ENCODE assay signal across 8 cellular contexts in the genomic region with DNA sequence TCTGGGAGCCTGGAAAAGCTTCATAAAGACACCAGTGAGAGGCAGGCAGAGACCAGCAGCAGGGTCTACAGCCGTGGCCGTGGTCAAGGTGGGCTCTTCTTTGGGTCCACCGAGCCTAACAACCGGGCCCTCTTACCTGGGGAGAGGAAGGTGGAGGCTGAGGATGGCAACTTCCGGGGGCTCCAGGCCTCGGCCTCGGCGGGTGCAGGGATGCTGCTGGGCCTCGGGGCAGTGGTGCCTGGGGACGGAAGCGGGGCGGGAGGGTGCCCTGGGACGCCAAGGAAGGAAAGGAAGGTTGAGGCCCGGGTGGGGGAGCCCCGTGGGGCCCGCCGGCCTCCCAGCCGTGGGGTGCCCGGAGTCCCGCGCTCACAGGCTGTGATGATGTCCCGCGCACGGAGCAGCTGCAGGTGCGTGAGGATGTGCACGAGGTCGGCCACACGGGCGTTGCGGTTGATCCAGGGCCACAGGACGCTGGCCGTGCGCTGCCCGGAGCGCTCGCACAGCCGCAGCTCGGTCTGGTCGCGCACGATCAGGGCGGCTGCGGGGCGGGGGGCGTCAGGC. TPM values are rescaled to one million over a fixed set of nuclear protein-coding genes. Genes with fewer than 3 reads are reported as not detected.
DNase-seq lines count a peak whose midpoint lies in the region; ATAC-seq, FAIRE-seq and TF ChIP-seq lines count a peak whose summit lies in the region.

No MANE protein-coding gene starts in this region.

- DNase-seq in GM18507 (ENCODE audit: extremely low spot score, insufficient read length, low read depth) (no peak), keratinocyte (ENCODE audit: low read depth, low spot score) (no peak), amniotic stem cell (lab: John Stamatoyannopoulos, UW) (no peak), GM10248 (ENCODE audit: extremely low spot score) (no peak)
- DNase-seq in activated naive CD8-positive, alpha-beta T cell treated with anti-CD3 and anti-CD28 coated beads for 36 hours, result peak; percentile 25

- peak overlapping the region; percentile 91 for H3K27ac Mint-ChIP-seq in activated naive CD8-positive, alpha-beta T cell treated with anti-CD3 and anti-CD28 coated beads for 36 hours
- H3K27ac Mint-ChIP-seq in stimulated activated naive CD8-positive, alpha-beta T cell treated with anti-CD3 and anti-CD28 coated beads, Interleukin-15, Interleukin-2, amounts not matched to agents 100 ng/mL and 50 ng/mL, for 24 hours, result peak overlapping the region; percentile 94

- peaks cover 16% of the 10 kb centered on the region for H3K36me3 Mint-ChIP-seq in activated naive CD8-positive, alpha-beta T cell treated with anti-CD3 and anti-CD28 coated beads for 36 hours
- peaks cover 12% of the 10 kb centered on the region for H3K36me3 Mint-ChIP-seq in stimulated activated naive CD8-positive, alpha-beta T cell treated with anti-CD3 and anti-CD28 coated beads, Interleukin-15, Interleukin-2, amounts not matched to agents 100 ng/mL and 50 ng/mL, for 24 hours (ENCODE audit: low read depth)

- CTCF ChIA-PET in GM10248 (lab: Yijun Ruan, JAX), result interaction anchor here (1.0 kb wide), 1 partner anchor 357 kb away, joined by 3 read pairs; no protein-coding TSS in a partner anchor

- H3K9me3 ChIP-seq in keratinocyte (ENCODE audit: control insufficient read depth, low read depth, low read length), result no peaks in the 10 kb centered on the region

- peak overlapping the region; percentile 75 for H3K4me2 ChIP-seq in keratinocyte (ENCODE audit: control insufficient read depth, extremely low read depth, insufficient read depth, low read depth, low read length)

- no peaks in the 10 kb centered on the region for H3K9me1 ChIP-seq in keratinocyte (ENCODE audit: control insufficient read depth, extremely low read depth, insufficient read depth, low read length)

- H3K27me3 ChIP-seq in keratinocyte (ENCODE audit: control insufficient read depth, extremely low read depth, insufficient read depth, low read length), result no peaks in the 10 kb centered on the region

- dilution Hi-C loops in keratinocyte (cut with MboI; ENCODE audit: extremely low pct_ligation_motif_present, low sequenced_read_pairs), result no loop called here

- H3K27ac ChIP-seq in keratinocyte (ENCODE audit: control insufficient read depth, insufficient read depth, low read length), result peak overlapping the region; percentile 39

- H3K79me2 ChIP-seq in keratinocyte (ENCODE audit: control insufficient read depth, insufficient read depth, low read length), result peaks cover 22% of the 10 kb centered on the region

- H3K36me3 ChIP-seq in keratinocyte (ENCODE audit: control insufficient read depth in 2 of 2, extremely low read depth in 1 of 2, insufficient read depth in 2 of 2, low read length in 2 of 2), result peaks cover 0 to 8% of the 10 kb centered on the region in 2 experiments

- peak; percentile 56 for FAIRE-seq in GM18507 (lab: Jason Lieb, UNC)
- no peak for FAIRE-seq in keratinocyte (lab: Jason Lieb, UNC)

- peak overlapping the region; percentile 85 for H3K9ac ChIP-seq in keratinocyte (ENCODE audit: control insufficient read depth, extremely low read depth, insufficient read depth, low read length)

- H2AFZ ChIP-seq in keratinocyte (ENCODE audit: control insufficient read depth, low read length), result no peak overlapping the region

- ATAC-seq in HG03175 (IDR thresholded peaks at IDR 0.05; ENCODE audit: unreplicated experiment) (peak; percentile 16), GM18520 (IDR thresholded peaks at IDR 0.05; ENCODE audit: unreplicated experiment) (no peak)

- H3K9me3 Mint-ChIP-seq in activated naive CD8-positive, alpha-beta T cell treated with anti-CD3 and anti-CD28 coated beads for 36 hours, result no peaks in the 10 kb centered on the region
- H3K9me3 Mint-ChIP-seq in stimulated activated naive CD8-positive, alpha-beta T cell treated with anti-CD3 and anti-CD28 coated beads, Interleukin-15, Interleukin-2, amounts not matched to agents 100 ng/mL and 50 ng/mL, for 24 hours, result no peaks in the 10 kb centered on the region

- no peaks in the 10 kb centered on the region for H3K27me3 Mint-ChIP-seq in activated naive CD8-positive, alpha-beta T cell treated with anti-CD3 and anti-CD28 coated beads for 36 hours
- no peaks in the 10 kb centered on the region for H3K27me3 Mint-ChIP-seq in stimulated activated naive CD8-positive, alpha-beta T cell treated with anti-CD3 and anti-CD28 coated beads, Interleukin-15, Interleukin-2, amounts not matched to agents 100 ng/mL and 50 ng/mL, for 24 hours

- peak overlapping the region; percentile 52 to 57 (median 53) for H3K4me3 ChIP-seq in keratinocyte (ENCODE audit: control insufficient read depth in 2 of 3, extremely low read depth in 1 of 3, insufficient read depth in 2 of 3, low read depth in 1 of 3, low read length in 3 of 3)

- H4K20me1 ChIP-seq in keratinocyte (ENCODE audit: control insufficient read depth, extremely low read depth, insufficient read depth, low read length), result no peaks in the 10 kb centered on the region

- peaks cover 12% of the 10 kb centered on the region for H3K4me1 ChIP-seq in keratinocyte (ENCODE audit: control insufficient read depth, extremely low read depth, insufficient read depth, low read length)

- peak overlapping the region; percentile 90 for H3K4me3 Mint-ChIP-seq in activated naive CD8-positive, alpha-beta T cell treated with anti-CD3 and anti-CD28 coated beads for 36 hours
- H3K4me3 Mint-ChIP-seq in stimulated activated naive CD8-positive, alpha-beta T cell treated with anti-CD3 and anti-CD28 coated beads, Interleukin-15, Interleukin-2, amounts not matched to agents 100 ng/mL and 50 ng/mL, for 24 hours, result peak overlapping the region; percentile 87

- peaks cover 13% of the 10 kb centered on the region for H3K4me1 Mint-ChIP-seq in activated naive CD8-positive, alpha-beta T cell treated with anti-CD3 and anti-CD28 coated beads for 36 hours
- peaks cover 34% of the 10 kb centered on the region for H3K4me1 Mint-ChIP-seq in stimulated activated naive CD8-positive, alpha-beta T cell treated with anti-CD3 and anti-CD28 coated beads, Interleukin-15, Interleukin-2, amounts not matched to agents 100 ng/mL and 50 ng/mL, for 24 hours (ENCODE audit: low read depth)

- POLR2A ChIA-PET in GM10248 (lab: Yijun Ruan, JAX), result no interaction called here

- TF ChIP-seq CTCF in keratinocyte (optimal IDR thresholded peaks at IDR 0.05 in 1 of 3, IDR thresholded peaks at IDR 0.05 in 1 of 3, conservative IDR thresholded peaks at IDR 0.05 in 1 of 3; ENCODE audit: extremely low read depth in 1 of 3, insufficient read depth in 2 of 3, low read length in 3 of 3) (no peak), GM10248 (IDR thresholded peaks at IDR 0.05; ENCODE audit: control extremely low read depth, extremely low read depth, low read depth, missing control alignments) (no peak)

RNA-seq across cellular contexts. Expression of a gene that starts 0.6 kb away (rescaled TPM):
- total RNA-seq in activated naive CD8-positive, alpha-beta T cell treated with anti-CD3 and anti-CD28 coated beads for 36 hours, result 100 to 1,000 TPM; 155 to 159 TPM
- 41.5 to 70.1 TPM (median 65.5 TPM) in 3 replicates for polyA plus RNA-seq in keratinocyte
- polyA plus RNA-seq in keratinocyte (2011; ENCODE audit: low read depth), result 65.3 TPM
- 41.3 and 82.2 TPM in 2 replicates for polyA plus RNA-seq in keratinocyte (2011; cell fraction: cytosol; rRNA removed)
- 40.5 and 48.5 TPM in 2 replicates for polyA plus RNA-seq in keratinocyte (2011; cell fraction: nucleus; rRNA removed)
- 95.7 and 115 TPM in 2 replicates for polyA plus RNA-seq in keratinocyte (2012; ENCODE audit: low replicate concordance)
- polyA minus RNA-seq in keratinocyte, result 99.1 to 184 TPM (median 128 TPM) in 3 replicates
- 315 TPM for polyA minus RNA-seq in keratinocyte (2011; cell fraction: cytosol; rRNA and poly(A)+ RNA removed)
- 36.3 and 54.4 TPM in 2 replicates for polyA minus RNA-seq in keratinocyte (2011; cell fraction: nucleus; rRNA and poly(A)+ RNA removed)

RNA-seq across cellular contexts. Expression of a gene that starts 46.6 kb away (rescaled TPM):
- total RNA-seq in activated naive CD8-positive, alpha-beta T cell treated with anti-CD3 and anti-CD28 coated beads for 36 hours, result 1 to 10 TPM; 3.4 to 6.2 TPM
- polyA plus RNA-seq in keratinocyte, result 6.6 to 13.1 TPM (median 7.5 TPM) in 3 replicates
- 1.6 TPM for polyA plus RNA-seq in keratinocyte (2011; ENCODE audit: low read depth)
- polyA plus RNA-seq in keratinocyte (2011; cell fraction: cytosol; rRNA removed), result 4.1 and 6.9 TPM in 2 replicates
- 21.0 and 23.1 TPM in 2 replicates for polyA plus RNA-seq in keratinocyte (2011; cell fraction: nucleus; rRNA removed)
- 6.4 and 8.9 TPM in 2 replicates for polyA plus RNA-seq in keratinocyte (2012; ENCODE audit: low replicate concordance)
- 4.1 to 9.4 TPM (median 5.8 TPM) in 3 replicates for polyA minus RNA-seq in keratinocyte
- polyA minus RNA-seq in keratinocyte (2011; cell fraction: cytosol; rRNA and poly(A)+ RNA removed), result 13.2 TPM
- 14.9 and 20.0 TPM in 2 replicates for polyA minus RNA-seq in keratinocyte (2011; cell fraction: nucleus; rRNA and poly(A)+ RNA removed)

RNA-seq across cellular contexts. Expression of a gene that starts 47.5 kb away (rescaled TPM):
- 100 to 1,000 TPM; 140 to 142 TPM for total RNA-seq in activated naive CD8-positive, alpha-beta T cell treated with anti-CD3 and anti-CD28 coated beads for 36 hours
- polyA plus RNA-seq in keratinocyte, result 2.7 to 7.0 TPM (median 3.0 TPM) in 3 replicates
- 2.9 TPM for polyA plus RNA-seq in keratinocyte (2011; ENCODE audit: low read depth)
- polyA plus RNA-seq in keratinocyte (2011; cell fraction: cytosol; rRNA removed), result 4.0 and 8.5 TPM in 2 replicates
- polyA plus RNA-seq in keratinocyte (2011; cell fraction: nucleus; rRNA removed), result 24.8 and 30.3 TPM in 2 replicates
- 12.3 and 27.7 TPM in 2 replicates for polyA plus RNA-seq in keratinocyte (2012; ENCODE audit: low replicate concordance)
- polyA minus RNA-seq in keratinocyte, result 6.0 to 128 TPM (median 11.0 TPM) in 3 replicates
- 18.2 TPM for polyA minus RNA-seq in keratinocyte (2011; cell fraction: cytosol; rRNA and poly(A)+ RNA removed)
- 29.6 and 34.1 TPM in 2 replicates for polyA minus RNA-seq in keratinocyte (2011; cell fraction: nucleus; rRNA and poly(A)+ RNA removed)
